7 cellular contexts compared by ENCODE assay signal in genomic region chr6:166503167-166503744, GRCh38.
"Had no signal": no experiment of that assay in that cellular context is flagged by ENCODE, and none has a peak within 500 bp of the region (broad histone marks: within the 10 kb centered on the region; RNA-seq: fewer than 3 reads in every experiment).

No MANE protein-coding gene starts in this region.

- H3K36me3 ChIP-seq: HAP-1 had no signal

- H3K4me3 ChIP-seq: GM23248, HAP-1 had no signal

- DNase-seq: GM23248, GOT3, H7, HFFc6, IMR-90 had no signal

- H3K27ac ChIP-seq: GM23248 had no signal

- H3K9ac ChIP-seq: GM23248 had no signal

- H3K4me1 ChIP-seq: HAP-1 had no signal

- H3K9me3 ChIP-seq: HAP-1 had no signal

- H2AFZ ChIP-seq: GM23248 had no signal

- ATAC-seq: HCT116 had no signal
